Comparison of ENCODE assay signal across 9 cellular contexts in the genomic region with DNA sequence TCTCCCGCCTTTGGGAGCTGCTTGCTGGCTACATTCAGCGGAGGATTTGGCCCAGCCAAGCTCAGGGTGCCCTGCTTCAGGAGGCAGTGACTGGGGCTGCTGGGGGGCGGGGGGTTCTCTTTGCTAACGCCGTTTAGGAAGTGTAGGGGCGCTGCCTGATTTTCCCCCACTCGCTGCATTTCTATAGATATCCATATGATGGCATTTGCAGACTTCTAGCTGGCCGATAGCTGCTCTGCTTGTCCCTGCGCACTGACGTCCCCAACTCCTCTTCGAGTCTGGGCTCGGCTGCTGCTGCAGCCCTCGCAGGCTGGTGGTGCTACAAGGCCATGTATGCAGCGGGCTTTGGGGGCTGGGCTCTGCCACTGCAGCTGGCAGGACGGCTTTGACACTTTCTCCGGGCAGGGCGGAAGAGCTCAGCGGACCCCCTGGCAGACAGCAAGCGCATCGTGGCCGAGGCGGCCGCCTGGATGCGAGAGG. TPM values are rescaled to one million over a fixed set of nuclear protein-coding genes. Genes with fewer than 3 reads are reported as not detected.
A peak's percentile ranks its signal among the peaks of the same experiment; 100 is the strongest.
DNase-seq lines count a peak whose midpoint lies in the region; ATAC-seq and TF ChIP-seq lines count a peak whose summit lies in the region.
"Had no signal": no experiment of that assay in that cellular context is flagged by ENCODE, and none has a peak within 500 bp of the region (broad histone marks: within the 10 kb centered on the region; RNA-seq: fewer than 3 reads in every experiment).

No MANE protein-coding gene starts in this region.

- peaks cover 59% of the 10 kb centered on the region for H3K27me3 ChIP-seq in NT2/D1 (ENCODE audit: insufficient read depth, insufficient read length)
- peaks cover 77% of the 10 kb centered on the region for H3K27me3 ChIP-seq in foreskin keratinocyte

- no peaks in the 10 kb centered on the region for H3K9me3 ChIP-seq in NT2/D1 (ENCODE audit: insufficient read depth, low read length)

- no peak overlapping the region for H3K27ac ChIP-seq in foreskin keratinocyte
- H3K27ac ChIP-seq: epithelial cell of prostate had no signal

- CTCF ChIA-PET in HEK293T (lab: Yijun Ruan, JAX) = interaction anchor here (0.6 to 1.0 kb wide), 2 partner anchors 14 to 903 kb away, joined by 3 read pairs; no protein-coding TSS in a partner anchor

- ATAC-seq in foreskin keratinocyte = no peak

- H3K4me3 ChIP-seq in NT2/D1 (ENCODE audit: insufficient read length, low read depth) = peak overlapping the region; percentile 32

- DNase-seq in HEK293T (ENCODE audit: extremely low spot score) = peak; percentile 64
- DNase-seq in NT2/D1 (ENCODE audit: low read depth, low spot score) = no peak
- peak; percentile 76 for DNase-seq in fibroblast of peridontal ligament (ENCODE audit: extremely low read depth)
- peak; percentile 76 for DNase-seq in occipital lobe (lab: John Stamatoyannopoulos, UW)
- DNase-seq in foreskin keratinocyte = no peak
- DNase-seq in dermis blood vessel endothelial cell = no peak
- DNase-seq in stimulated activated CD4-positive, alpha-beta T cell treated with anti-CD3 and anti-CD28 coated beads, Interleukin-4, amount 100 ng/mL, for 24 hours = no peak
- no peak for DNase-seq in HCEC 1CT

- no peaks in the 10 kb centered on the region for H3K36me3 ChIP-seq in NT2/D1 (ENCODE audit: insufficient read depth, insufficient read length, low read length)

- peak overlapping the region; percentile 32 for H3K9ac ChIP-seq in NT2/D1 (ENCODE audit: insufficient read length, low read depth)

- TF ChIP-seq CTCF in foreskin keratinocyte (conservative IDR thresholded peaks at IDR 0.05) = no peak

- POLR2A ChIA-PET in HEK293T (lab: Yijun Ruan, JAX) = no interaction called here

- H3K4me1 ChIP-seq in NT2/D1 (ENCODE audit: insufficient read depth, insufficient read length) (no peaks in the 10 kb centered on the region), foreskin keratinocyte (no peaks in the 10 kb centered on the region)

TF ChIP-seq in HEK293T, 16 proteins besides CTCF, POLR2A, EP300 and RAD21:
- no peak for TF ChIP-seq NFRKB (IDR thresholded peaks at IDR 0.05)
- no peak for TF ChIP-seq FOXM1 (IDR thresholded peaks at IDR 0.05; ENCODE audit: borderline replicate concordance)

RNA-seq across cellular contexts. Expression of a gene that starts 3.1 kb away (rescaled TPM):
- total RNA-seq in occipital lobe (93.0 TPM), foreskin keratinocyte (not detected in 2 replicates), dermis blood vessel endothelial cell (not detected in 2 replicates)
- not detected in 2 replicates for polyA plus RNA-seq in foreskin keratinocyte

Comparison
In these comparisons a context has a peak if more than half of its experiments do, and no peak if none do; other contexts are left out.
1. DNase-seq: peak in HEK293T (single experiment), fibroblast of peridontal ligament (single experiment) and occipital lobe (single experiment); none in NT2/D1 (single experiment), foreskin keratinocyte (0 of 2), dermis blood vessel endothelial cell (single experiment), stimulated activated CD4-positive, alpha-beta T cell treated with anti-CD3 and anti-CD28 coated beads, Interleukin-4, amount 100 ng/mL, for 24 hours (single experiment) and HCEC 1CT (single experiment).
2. RNA of a gene that starts 3.1 kb away (total RNA-seq): 93.0 TPM in occipital lobe (single experiment); not detected in foreskin keratinocyte and not detected in dermis blood vessel endothelial cell; every median in the first group is over 10 times any median in the second.